ENCODE assay signal across 19 cellular contexts in genomic region chr6:55888917-55889316, GRCh38. TPM values are rescaled to one million over a fixed set of nuclear protein-coding genes. Genes with fewer than 3 reads are reported as not detected.
DNase-seq lines count a peak whose midpoint lies in the region; ATAC-seq and TF ChIP-seq lines count a peak whose summit lies in the region.
"Had no signal": no experiment of that assay in that cellular context is flagged by ENCODE, and none has a peak within 500 bp of the region (broad histone marks: within the 10 kb centered on the region; RNA-seq: fewer than 3 reads in every experiment).

No MANE protein-coding gene starts in this region.

- H3K27ac ChIP-seq in OCI-LY3 (ENCODE audit: low read length), result no peak overlapping the region
- no peak overlapping the region for H3K27ac ChIP-seq in upper lobe of right lung
- no peak overlapping the region for H3K27ac ChIP-seq in smooth muscle cell (ENCODE audit: low read depth)
- H3K27ac ChIP-seq: BLaER1 treated with 17β-estradiol and CSF1 and Interleukin-3, amounts not matched to agents 10 nM and 100 nM had no signal

- H3K36me3 ChIP-seq in GM06990 (ENCODE audit: control insufficient read depth, insufficient read depth, low read length) (no peaks in the 10 kb centered on the region), OCI-LY3 (replicated peaks; ENCODE audit: low read depth, low read length) (no peaks in the 10 kb centered on the region), upper lobe of right lung (no peaks in the 10 kb centered on the region), smooth muscle cell (ENCODE audit: low read depth) (no peaks in the 10 kb centered on the region)
- H3K36me3 ChIP-seq: BLaER1 treated with 17β-estradiol and CSF1 and Interleukin-3, amounts not matched to agents 10 nM and 100 nM had no signal

- H3F3A ChIP-seq in smooth muscle cell (ENCODE audit: low read depth), result no peaks in the 10 kb centered on the region

- intact Hi-C loops in upper lobe of right lung (cut with DNase I), result no loop called here

- no peak overlapping the region for H3K4me3 ChIP-seq in GM06990 (replicated peaks; ENCODE audit: low read depth, low read length)
- no peak overlapping the region for H3K4me3 ChIP-seq in OCI-LY3 (ENCODE audit: low read length)
- no peak overlapping the region for H3K4me3 ChIP-seq in upper lobe of right lung
- no peak overlapping the region for H3K4me3 ChIP-seq in smooth muscle cell
- H3K4me3 ChIP-seq: BLaER1 treated with 17β-estradiol and CSF1 and Interleukin-3, amounts not matched to agents 10 nM and 100 nM had no signal

- 48% methylated on average over 6 of the region's 6 CpGs for WGBS in smooth muscle cell (ENCODE audit: low lambda C conversion rate)

- H2AFZ ChIP-seq in OCI-LY3 (ENCODE audit: low read depth, low read length), result peak overlapping the region; percentile 57
- H2AFZ ChIP-seq in smooth muscle cell (ENCODE audit: low read depth), result no peak overlapping the region

- H4K20me1 ChIP-seq in OCI-LY3 (ENCODE audit: insufficient read depth, low read length) (no peaks in the 10 kb centered on the region), smooth muscle cell (ENCODE audit: low read depth) (no peaks in the 10 kb centered on the region)
- H4K20me1 ChIP-seq: BLaER1 treated with 17β-estradiol and CSF1 and Interleukin-3, amounts not matched to agents 10 nM and 100 nM had no signal

- no peaks in the 10 kb centered on the region for H3K79me2 ChIP-seq in OCI-LY3 (ENCODE audit: low read length)
- H3K79me2 ChIP-seq in smooth muscle cell (ENCODE audit: low read depth), result no peaks in the 10 kb centered on the region

- H3K9ac ChIP-seq in OCI-LY3 (ENCODE audit: low read length) (no peak overlapping the region), smooth muscle cell (ENCODE audit: low read depth) (no peak overlapping the region)
- H3K9ac ChIP-seq: BLaER1 treated with 17β-estradiol and CSF1 and Interleukin-3, amounts not matched to agents 10 nM and 100 nM had no signal

- H3K4me1 ChIP-seq in OCI-LY3 (ENCODE audit: low read length) (peaks cover 4% of the 10 kb centered on the region), upper lobe of right lung (no peaks in the 10 kb centered on the region), smooth muscle cell (ENCODE audit: low read depth) (no peaks in the 10 kb centered on the region)
- H3K4me1 ChIP-seq: BLaER1 treated with 17β-estradiol and CSF1 and Interleukin-3, amounts not matched to agents 10 nM and 100 nM had no signal

- peak; percentile 6 for DNase-seq in GM06990 (ENCODE audit: extremely low read depth, insufficient read length)
- no peak for DNase-seq in upper lobe of right lung
- no peak for DNase-seq in smooth muscle cell (lab: John Stamatoyannopoulos, UW; ENCODE audit: unreplicated experiment)
- no peak for DNase-seq in NCI-H226
- no peak for DNase-seq in activated gamma-delta T cell (lab: John Stamatoyannopoulos, UW)
- DNase-seq: DMS 273 treated with DMSO at 0.1 percent for 48 hours; H7; NCI-H1048; NCI-H146; NCI-H2227 treated with DMSO at 0.1 percent for 48 hours; NCI-H526 treated with DMSO at 0.1 percent for 48 hours; NK-92 treated with Interleukin-12 subunit alpha and Interleukin-12 subunit beta, amount 100 ng/mL, for 24 hours; SHP77 treated with DMSO at 0.1 percent for 48 hours; T-helper 17 cell had no signal

- TF ChIP-seq CTCF in GM06990 (IDR thresholded peaks at IDR 0.05; ENCODE audit: insufficient read depth, low read length, poor library complexity, severe bottlenecking), result no peak
- no peak for TF ChIP-seq CTCF in OCI-LY3 (IDR thresholded peaks at IDR 0.05; ENCODE audit: low read depth, low read length)
- TF ChIP-seq CTCF in upper lobe of right lung (IDR thresholded peaks at IDR 0.05), result no peak
- TF ChIP-seq CTCF in smooth muscle cell (IDR thresholded peaks at IDR 0.05; ENCODE audit: borderline replicate concordance, insufficient read depth, poor library complexity, severe bottlenecking), result no peak

- ATAC-seq in GM19455 (IDR thresholded peaks at IDR 0.05; ENCODE audit: unreplicated experiment), result peak; percentile 54
- peak; percentile 47 for ATAC-seq in HG03442 (IDR thresholded peaks at IDR 0.05; ENCODE audit: unreplicated experiment)
- ATAC-seq in upper lobe of right lung, result no peak
- ATAC-seq: T-helper 17 cell had no signal

- H3K4me2 ChIP-seq in OCI-LY3 (ENCODE audit: low read length), result no peak overlapping the region
- H3K4me2 ChIP-seq in smooth muscle cell, result no peak overlapping the region
- H3K4me2 ChIP-seq: BLaER1 treated with 17β-estradiol and CSF1 and Interleukin-3, amounts not matched to agents 10 nM and 100 nM had no signal

- H3K27me3 ChIP-seq in GM06990 (replicated peaks; ENCODE audit: control insufficient read depth, insufficient read depth, low read length), result no peaks in the 10 kb centered on the region
- H3K27me3 ChIP-seq in OCI-LY3 (ENCODE audit: low read depth, low read length), result no peaks in the 10 kb centered on the region
- no peaks in the 10 kb centered on the region for H3K27me3 ChIP-seq in upper lobe of right lung
- no peaks in the 10 kb centered on the region for H3K27me3 ChIP-seq in smooth muscle cell (ENCODE audit: low read depth)
- H3K27me3 ChIP-seq: BLaER1 treated with 17β-estradiol and CSF1 and Interleukin-3, amounts not matched to agents 10 nM and 100 nM had no signal

- H3K9me3 ChIP-seq in OCI-LY3 (ENCODE audit: insufficient read depth, low read length) (no peaks in the 10 kb centered on the region), upper lobe of right lung (no peaks in the 10 kb centered on the region), smooth muscle cell (replicated peaks; ENCODE audit: low read depth) (no peaks in the 10 kb centered on the region)
- H3K9me3 ChIP-seq: BLaER1 treated with 17β-estradiol and CSF1 and Interleukin-3, amounts not matched to agents 10 nM and 100 nM had no signal

RNA-seq across cellular contexts. Expression of gene BMP5, which starts 13.5 kb away (rescaled TPM):
- total RNA-seq in upper lobe of right lung, result 14.4 TPM
- 3.2 and 3.5 TPM in 2 replicates for total RNA-seq in smooth muscle cell
- polyA plus RNA-seq in smooth muscle cell, result 0.07 and 3.5 TPM in 2 replicates
- total RNA-seq: T-helper 17 cell had no signal
- polyA plus RNA-seq: IgD-negative memory B cell had no signal
